Comparison of ENCODE assay signal across 1 cellular context in genomic region chr17:36544320-36545092, GRCh38.
TF ChIP-seq lines count a peak whose summit lies in the region.

GGNBP2 (plus strand) TSS chr17:36544919; CDS start chr17:36545725, 806 bp downstream.

TF ChIP-seq in A549, 52 proteins besides CTCF, POLR2A, EP300 and RAD21 (continued from another document):
- TF ChIP-seq REST (IDR thresholded peaks at IDR 0.05) (peak; percentile 92), CBX8 (IDR thresholded peaks at IDR 0.05) (no peak), BCL3 (IDR thresholded peaks at IDR 0.05) (peak; percentile 82), HMGXB4 (CRISPR knock-in tag; IDR thresholded peaks at IDR 0.05; ENCODE audit: borderline replicate concordance) (no peak), EHMT2 (IDR thresholded peaks at IDR 0.05; ENCODE audit: low read depth) (no peak), E2F6 (IDR thresholded peaks at IDR 0.05; ENCODE audit: borderline replicate concordance, low read depth) (peak; percentile 39; the same call in 1 of the 2 replicates), FOSL2 (IDR thresholded peaks at IDR 0.05) (no peak), FOSL2 (CRISPR knock-in tag; IDR thresholded peaks at IDR 0.05) (no peak), PBX3 (IDR thresholded peaks at IDR 0.05) (no peak), HOXB5 (CRISPR knock-in tag; IDR thresholded peaks at IDR 0.05) (no peak), HEYL (CRISPR knock-in tag; IDR thresholded peaks at IDR 0.05) (no peak), RNF2 (IDR thresholded peaks at IDR 0.05; ENCODE audit: borderline replicate concordance, low read depth) (no peak), CHD4 (IDR thresholded peaks at IDR 0.05; ENCODE audit: borderline replicate concordance) (no peak), HES2 (IDR thresholded peaks at IDR 0.05) (no peak), JUNB (IDR thresholded peaks at IDR 0.05) (no peak), POLR2AphosphoS2 (conservative IDR thresholded peaks at IDR 0.05; ENCODE audit: low read length) (no peak), FOXS1 (CRISPR knock-in tag; IDR thresholded peaks at IDR 0.05) (no peak), TFCP2L1 (CRISPR knock-in tag; IDR thresholded peaks at IDR 0.05) (0 out of 2 replicates have a peak, but pooled peaks have one; percentile 85), RARB (CRISPR knock-in tag; IDR thresholded peaks at IDR 0.05) (no peak), USF2 (IDR thresholded peaks at IDR 0.05) (no peak), ZSCAN20 (CRISPR knock-in tag; IDR thresholded peaks at IDR 0.05) (no peak), KDM1A (IDR thresholded peaks at IDR 0.05; ENCODE audit: low read depth) (no peak), MYC (IDR thresholded peaks at IDR 0.05; ENCODE audit: borderline replicate concordance, low read length) (no peak), RFX5 (IDR thresholded peaks at IDR 0.05) (no peak)
